ENCODE assay signal across 11 cellular contexts in the genomic region with DNA sequence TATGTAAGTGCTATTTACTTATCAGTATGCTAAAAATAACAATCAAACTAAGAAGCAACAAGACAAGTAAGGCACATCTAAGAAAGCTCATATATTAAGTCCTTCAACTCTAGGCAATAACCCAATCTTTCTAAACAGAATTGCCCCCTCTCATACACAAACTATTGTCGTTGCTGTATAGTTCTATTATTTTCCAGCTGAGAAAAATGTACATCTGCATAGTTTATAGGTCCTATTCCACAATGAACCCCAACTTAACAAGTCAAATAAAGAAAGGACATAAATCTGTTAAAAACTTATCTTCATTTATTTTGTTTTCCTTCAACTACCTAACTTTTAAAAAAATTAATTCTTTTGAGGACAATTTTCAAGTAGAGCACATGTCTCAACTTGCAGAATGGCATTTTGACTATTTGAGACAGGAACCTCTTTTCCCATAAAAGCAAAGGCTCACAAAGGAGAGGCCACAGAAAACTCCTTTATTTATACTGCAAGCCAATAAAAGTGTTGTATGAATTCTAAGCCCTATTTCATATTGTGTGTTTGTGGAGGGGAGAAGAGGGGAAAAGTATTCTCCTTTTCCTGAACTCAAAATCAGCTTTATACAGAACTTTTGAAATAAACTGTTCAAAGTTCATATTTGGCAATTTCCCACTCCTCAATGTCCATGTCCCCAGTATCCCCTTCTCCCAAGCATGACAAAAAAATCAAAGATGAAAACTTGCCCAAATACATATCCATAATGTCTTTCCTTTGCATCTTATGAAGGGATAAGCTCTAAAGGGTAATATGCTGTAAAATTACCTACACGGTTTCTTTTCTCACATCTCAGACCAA. TPM values are rescaled to one million over a fixed set of nuclear protein-coding genes. Genes with fewer than 3 reads are reported as not detected.
A peak's percentile ranks its signal among the peaks of the same experiment; 100 is the strongest.
DNase-seq lines count a peak whose midpoint lies in the region; ATAC-seq and TF ChIP-seq lines count a peak whose summit lies in the region.
"Had no signal": no experiment of that assay in that cellular context is flagged by ENCODE, and none has a peak within 500 bp of the region (broad histone marks: within the 10 kb centered on the region; RNA-seq: fewer than 3 reads in every experiment).

No MANE protein-coding gene starts in this region.

- in situ Hi-C loops in G401 (cut with HindIII; ENCODE audit: low sequenced_read_pairs), result no loop called here

- 33% methylated on average over 2 of the region's 2 CpGs for WGBS in liver

- ATAC-seq in HG02970 (IDR thresholded peaks at IDR 0.05; ENCODE audit: low FRiP score, unreplicated experiment), result no peak

- H3K36me3 ChIP-seq in ascending aorta, result no peaks in the 10 kb centered on the region
- no peaks in the 10 kb centered on the region for H3K36me3 ChIP-seq in liver (ENCODE audit: control insufficient read depth in 4 of 4, insufficient read depth in 3 of 4, low read depth in 1 of 4, low read length in 3 of 4)
- H3K36me3 ChIP-seq in subcutaneous abdominal adipose tissue (ENCODE audit: control insufficient read depth in 5 of 5, insufficient read depth in 5 of 5, low read length in 5 of 5), result peaks cover 0 to 5% (median 0%) of the 10 kb centered on the region in 5 donors
- H3K36me3 ChIP-seq: adrenal gland had no signal

- H3K4me1 ChIP-seq in ascending aorta (peaks cover 2 to 57% of the 10 kb centered on the region in 2 donors), liver (ENCODE audit: control insufficient read depth in 4 of 4, insufficient read depth in 4 of 4, low read length in 3 of 4) (peaks cover 3 to 31% (median 28%) of the 10 kb centered on the region in 4 donors), subcutaneous abdominal adipose tissue (ENCODE audit: control insufficient read depth in 5 of 5, insufficient read depth in 5 of 5, low read length in 5 of 5) (peaks cover 4 to 84% (median 70%) of the 10 kb centered on the region in 5 donors)

- H3K9ac ChIP-seq in liver (ENCODE audit: low read depth in 1 of 2, low read length in 2 of 2), result peak overlapping the region; percentile 41 to 90
- peak overlapping the region in 3 of 5 donors; percentile 19 to 72 (median 56) for H3K9ac ChIP-seq in subcutaneous abdominal adipose tissue (ENCODE audit: low read length in 5 of 5)

- H3K27ac ChIP-seq in ascending aorta (peak overlapping the region; percentile 4 to 58), liver (ENCODE audit: low read depth in 1 of 2, low read length in 2 of 2) (peak overlapping the region; percentile 87 to 90), subcutaneous abdominal adipose tissue (ENCODE audit: low read depth, low read length) (peak overlapping the region; percentile 79)

- H3K9me3 ChIP-seq in ascending aorta (no peaks in the 10 kb centered on the region), liver (ENCODE audit: control insufficient read depth in 4 of 4, low read length in 3 of 4) (no peaks in the 10 kb centered on the region), subcutaneous abdominal adipose tissue (ENCODE audit: control insufficient read depth in 5 of 5, low read length in 5 of 5) (no peaks in the 10 kb centered on the region)
- H3K9me3 ChIP-seq: adrenal gland had no signal

- H3K27me3 ChIP-seq in ascending aorta (no peaks in the 10 kb centered on the region), liver (ENCODE audit: control insufficient read depth in 4 of 4, insufficient read depth in 4 of 4, low read length in 3 of 4) (no peaks in the 10 kb centered on the region), subcutaneous abdominal adipose tissue (ENCODE audit: control insufficient read depth in 5 of 5, insufficient read depth in 4 of 5, low read length in 5 of 5) (no peaks in the 10 kb centered on the region)
- H3K27me3 ChIP-seq: adrenal gland had no signal

- DNase-seq in DMS 273 (lab: John Stamatoyannopoulos, UW; ENCODE audit: unreplicated experiment), result peak; percentile 19
- DNase-seq in DMS 273 treated with DMSO at 0.1 percent for 48 hours (lab: John Stamatoyannopoulos, UW), result no peak
- DNase-seq in ascending aorta (ENCODE audit: low spot score in 2 of 2), result no peak
- DNase-seq in activated CD8-positive, alpha-beta memory T cell treated with anti-CD3 and anti-CD28 coated beads for 24 hours, result no peak
- DNase-seq in G401 (ENCODE audit: low spot score), result no peak
- DNase-seq: adrenal gland, NCI-H187 treated with DMSO at 0.1 percent for 48 hours had no signal

- H3K4me3 ChIP-seq in ascending aorta, result no peak overlapping the region
- H3K4me3 ChIP-seq in liver (ENCODE audit: low read depth in 1 of 3, low read length in 3 of 3), result no peak overlapping the region
- H3K4me3 ChIP-seq in subcutaneous abdominal adipose tissue (ENCODE audit: low read depth in 1 of 5, low read length in 5 of 5), result no peak overlapping the region
- H3K4me3 ChIP-seq: adrenal gland, lung had no signal

- peak in 1 of 2 donors; percentile 18 for TF ChIP-seq RAD21 in liver (IDR thresholded peaks at IDR 0.05)

- TF ChIP-seq CTCF in ascending aorta (IDR thresholded peaks at IDR 0.05) (no peak), liver (IDR thresholded peaks at IDR 0.05; ENCODE audit: low read depth, low read length, missing input control) (no peak)

- intact Hi-C loops in ascending aorta (cut with DNase I), result loop anchor here (10.0 kb wide), 1 partner anchor 108 kb away; no protein-coding TSS in a partner anchor

TF ChIP-seq in liver, 16 proteins besides CTCF, POLR2A, EP300 and RAD21:
- TF ChIP-seq RXRA (IDR thresholded peaks at IDR 0.05) (peak in 1 of 2 donors; percentile 13), GABPA (IDR thresholded peaks at IDR 0.05 in 1 of 2, conservative IDR thresholded peaks at IDR 0.05 in 1 of 2) (no peak), SP1 (IDR thresholded peaks at IDR 0.05) (peak; percentile 47), HNF4A (conservative IDR thresholded peaks at IDR 0.05) (peak; percentile 66 to 80)
- TF ChIP-seq, protein P1, sequence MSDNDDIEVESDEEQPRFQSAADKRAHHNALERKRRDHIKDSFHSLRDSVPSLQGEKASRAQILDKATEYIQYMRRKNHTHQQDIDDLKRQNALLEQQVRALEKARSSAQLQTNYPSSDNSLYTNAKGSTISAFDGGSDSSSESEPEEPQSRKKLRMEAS (IDR thresholded peaks at IDR 0.05), result no peak
- TF ChIP-seq, protein P2, sequence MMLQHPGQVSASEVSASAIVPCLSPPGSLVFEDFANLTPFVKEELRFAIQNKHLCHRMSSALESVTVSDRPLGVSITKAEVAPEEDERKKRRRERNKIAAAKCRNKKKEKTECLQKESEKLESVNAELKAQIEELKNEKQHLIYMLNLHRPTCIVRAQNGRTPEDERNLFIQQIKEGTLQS (IDR thresholded peaks at IDR 0.05), result peak; percentile 21
TF ChIP-seq in liver: peak in this region for 4.

RNA-seq across cellular contexts. Expression of a gene that starts 37.4 kb away (rescaled TPM):
- total RNA-seq in ascending aorta (296 TPM), liver (100 to 1,000 TPM in 1 of 2 donors, 10 to 100 TPM in 1; 73.5 to 213 TPM)
- 100 to 1,000 TPM in 1 of 2 donors, 10 to 100 TPM in 1; 88.8 to 348 TPM for polyA plus RNA-seq in liver
- 80.7 and 110 TPM in 2 replicates for total RNA-seq in G401 (2014; rRNA removed; shearing (Covaris generic))

Comparison
In these comparisons a context has a peak if more than half of its experiments do, and no peak if none do; other contexts are left out.
1. H3K27ac ChIP-seq: peak in every context shown above with its lines; median percentile 88 in liver; 79 in subcutaneous abdominal adipose tissue; 31 in ascending aorta.